ENCODE assay signal across 1 cellular context in the genomic region with DNA sequence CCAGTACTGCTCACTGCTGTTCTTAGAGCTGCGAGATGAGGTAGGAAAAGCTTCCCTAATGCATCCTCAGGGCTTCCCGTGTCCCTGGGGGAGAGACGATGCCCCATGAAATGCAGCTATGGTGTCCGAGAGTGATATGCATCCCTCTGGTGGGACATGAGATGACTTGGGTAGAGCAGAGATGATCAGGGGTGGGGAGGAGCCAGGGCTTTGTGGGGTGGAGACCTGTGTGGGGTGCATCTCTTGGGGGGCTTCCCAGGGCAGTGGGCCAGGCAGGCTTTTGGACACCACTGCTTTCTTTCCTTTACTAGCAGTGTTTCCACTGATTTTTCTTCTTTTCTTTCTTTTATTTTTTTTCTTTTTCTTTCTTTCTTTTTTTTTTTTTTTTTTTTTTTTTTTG.
TF ChIP-seq lines count a peak whose summit lies in the region.

No MANE protein-coding gene starts in this region.

TF ChIP-seq in SK-N-SH, 30 proteins besides CTCF, POLR2A, EP300 and RAD21 (continued from another document):
- TF ChIP-seq PBX3 (IDR thresholded peaks at IDR 0.05) (no peak), MEF2A (IDR thresholded peaks at IDR 0.05; ENCODE audit: borderline replicate concordance, low read depth) (no peak), IRF3 (IDR thresholded peaks at IDR 0.05; ENCODE audit: low read depth, low read length) (no peak), TCF12 (IDR thresholded peaks at IDR 0.05) (no peak), FOXJ3 (CRISPR knock-in tag; IDR thresholded peaks at IDR 0.05) (no peak), USF1 (IDR thresholded peaks at IDR 0.05; ENCODE audit: borderline replicate concordance, low read depth) (no peak), TEAD4 (IDR thresholded peaks at IDR 0.05; ENCODE audit: borderline replicate concordance, insufficient read depth) (no peak), RXRA (IDR thresholded peaks at IDR 0.05; ENCODE audit: borderline replicate concordance, low read depth) (no peak), SIN3A (IDR thresholded peaks at IDR 0.05; ENCODE audit: borderline replicate concordance, low read depth, low read length) (no peak), POLR2AphosphoS5 (IDR thresholded peaks at IDR 0.05; ENCODE audit: low read depth, low read length) (no peak), CHD2 (IDR thresholded peaks at IDR 0.05; ENCODE audit: low read length, partially characterized antibody) (no peak), REST (IDR thresholded peaks at IDR 0.05; ENCODE audit: low read depth, low read length) (no peak)
- TF ChIP-seq, protein P1, sequence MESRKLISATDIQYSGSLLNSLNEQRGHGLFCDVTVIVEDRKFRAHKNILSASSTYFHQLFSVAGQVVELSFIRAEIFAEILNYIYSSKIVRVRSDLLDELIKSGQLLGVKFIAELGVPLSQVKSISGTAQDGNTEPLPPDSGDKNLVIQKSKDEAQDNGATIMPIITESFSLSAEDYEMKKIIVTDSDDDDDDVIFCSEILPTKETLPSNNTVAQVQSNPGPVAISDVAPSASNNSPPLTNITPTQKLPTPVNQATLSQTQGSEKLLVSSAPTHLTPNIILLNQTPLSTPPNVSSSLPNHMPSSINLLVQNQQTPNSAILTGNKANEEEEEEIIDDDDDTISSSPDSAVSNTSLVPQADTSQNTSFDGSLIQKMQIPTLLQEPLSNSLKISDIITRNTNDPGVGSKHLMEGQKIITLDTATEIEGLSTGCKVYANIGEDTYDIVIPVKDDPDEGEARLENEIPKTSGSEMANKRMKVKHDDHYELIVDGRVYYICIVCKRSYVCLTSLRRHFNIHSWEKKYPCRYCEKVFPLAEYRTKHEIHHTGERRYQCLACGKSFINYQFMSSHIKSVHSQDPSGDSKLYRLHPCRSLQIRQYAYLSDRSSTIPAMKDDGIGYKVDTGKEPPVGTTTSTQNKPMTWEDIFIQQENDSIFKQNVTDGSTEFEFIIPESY (IDR thresholded peaks at IDR 0.05; ENCODE audit: borderline replicate concordance, low read depth): no peak
TF ChIP-seq in SK-N-SH: peak in this region for 0.
